Comparison of ENCODE assay signal across 13 cellular contexts in the genomic region with DNA sequence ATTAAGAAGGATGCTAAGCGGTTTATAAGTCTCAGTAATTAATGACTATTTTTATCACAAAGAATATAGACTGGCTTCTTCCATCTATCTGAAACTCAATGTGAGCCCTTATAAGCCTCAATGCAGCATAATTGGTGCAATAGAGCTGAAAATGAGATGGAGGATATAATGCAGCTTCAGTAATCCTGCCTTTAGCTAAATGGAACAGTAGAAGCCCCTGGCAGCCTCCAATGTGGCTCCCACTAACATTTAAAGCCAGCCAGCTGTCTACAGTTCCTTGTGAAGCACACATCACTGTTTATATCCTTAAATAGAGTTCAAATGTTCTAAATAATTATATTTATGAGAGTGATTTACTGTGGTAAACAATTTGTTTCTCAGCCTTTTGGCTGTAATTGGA.
"Had no signal": no experiment of that assay in that cellular context is flagged by ENCODE, and none has a peak within 500 bp of the region (broad histone marks: within the 10 kb centered on the region; RNA-seq: fewer than 3 reads in every experiment).

No MANE protein-coding gene starts in this region.

- H3K27me3 Mint-ChIP-seq: dendritic cell treated with granulocyte-macrophage colony-stimulating factor and Interleukin-4, amounts not matched to agents 40 ng/mL and 50 ng/mL, for 4 days; effector memory CD8-positive, alpha-beta T cell; naive thymus-derived CD4-positive, alpha-beta T cell had no signal

- H3K36me3 Mint-ChIP-seq: naive thymus-derived CD4-positive, alpha-beta T cell had no signal

- H3K27ac Mint-ChIP-seq: dendritic cell treated with granulocyte-macrophage colony-stimulating factor and Interleukin-4, amounts not matched to agents 40 ng/mL and 50 ng/mL, for 4 days; effector memory CD8-positive, alpha-beta T cell; naive thymus-derived CD4-positive, alpha-beta T cell; nephron progenitor cell had no signal

- DNase-seq: effector memory CD8-positive, alpha-beta T cell; gastrocnemius medialis; islet precursor cell; mammary epithelial cell; naive thymus-derived CD4-positive, alpha-beta T cell; nephron progenitor cell; sigmoid colon; stimulated activated CD4-positive, alpha-beta T cell treated with anti-CD3 and anti-CD28 coated beads, Interleukin-12 subunit alpha, Interleukin-12 subunit beta, amount 100 ng/mL, for 4 hours; stimulated activated naive CD4-positive, alpha-beta T cell; stomach; substantia nigra; trophoblast cell had no signal

- H3K9me3 Mint-ChIP-seq: nephron progenitor cell had no signal

- H3K4me3 Mint-ChIP-seq: dendritic cell treated with granulocyte-macrophage colony-stimulating factor and Interleukin-4, amounts not matched to agents 40 ng/mL and 50 ng/mL, for 4 days; effector memory CD8-positive, alpha-beta T cell; naive thymus-derived CD4-positive, alpha-beta T cell; nephron progenitor cell had no signal

- H3K4me1 Mint-ChIP-seq: naive thymus-derived CD4-positive, alpha-beta T cell had no signal
